In the genomic region with DNA sequence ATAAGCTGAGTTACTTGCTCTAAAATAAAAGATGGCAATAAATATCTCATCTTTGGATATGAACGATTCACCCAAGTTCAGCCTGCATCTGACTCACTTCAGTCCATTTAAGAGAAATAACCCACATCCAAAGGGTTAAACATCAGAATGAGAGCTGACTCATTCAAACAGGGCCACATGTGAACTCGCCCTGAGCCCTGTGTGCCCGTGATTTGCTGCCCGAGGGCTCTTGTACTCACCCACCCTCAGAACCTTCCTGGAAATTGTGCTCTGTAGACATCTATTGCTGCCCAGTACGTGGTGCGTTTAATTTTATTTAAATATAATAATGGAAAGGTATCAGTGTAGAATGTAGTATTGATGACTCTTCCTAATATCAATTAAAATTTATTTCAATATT, we compare ENCODE assay signal across 10 cellular contexts.
DNase-seq lines count a peak whose midpoint lies in the region; ATAC-seq and TF ChIP-seq lines count a peak whose summit lies in the region.
"Had no signal": no experiment of that assay in that cellular context is flagged by ENCODE, and none has a peak within 500 bp of the region (broad histone marks: within the 10 kb centered on the region; RNA-seq: fewer than 3 reads in every experiment).

No MANE protein-coding gene starts in this region.

- H3K9me3 Mint-ChIP-seq in T-helper 1 cell treated with Interleukin-12 subunit alpha and Interleukin-12 subunit beta and Interleukin-4 antibody, amounts not matched to agents 30 μg/mL and 1 μg/mL, for 36 hours = no peaks in the 10 kb centered on the region
- H3K9me3 Mint-ChIP-seq in mesothelial cell of epicardium = no peaks in the 10 kb centered on the region

- H3K4me3 Mint-ChIP-seq in T-helper 1 cell treated with Interleukin-12 subunit alpha and Interleukin-12 subunit beta and Interleukin-4 antibody, amounts not matched to agents 30 μg/mL and 1 μg/mL, for 36 hours = no peak overlapping the region
- no peak overlapping the region for H3K4me3 Mint-ChIP-seq in mesothelial cell of epicardium

- TF ChIP-seq CTCF in epithelial cell of proximal tubule (conservative IDR thresholded peaks at IDR 0.05; ENCODE audit: low read depth, low read length) (no peak), mesothelial cell of epicardium (IDR thresholded peaks at IDR 0.05; ENCODE audit: unreplicated experiment) (no peak)

- H3K27ac ChIP-seq in skeletal muscle tissue (ENCODE audit: low read depth, low read length) = peak overlapping the region; percentile 59
- H3K27ac ChIP-seq: KMS-11 had no signal

- TF ChIP-seq POLR2A in GM18505 (IDR thresholded peaks at IDR 0.05; ENCODE audit: borderline replicate concordance, extremely low read depth, insufficient read depth, insufficient read length) = no peak

- no peaks in the 10 kb centered on the region for H3K27me3 Mint-ChIP-seq in T-helper 1 cell treated with Interleukin-12 subunit alpha and Interleukin-12 subunit beta and Interleukin-4 antibody, amounts not matched to agents 30 μg/mL and 1 μg/mL, for 36 hours (ENCODE audit: low read depth)
- no peaks in the 10 kb centered on the region for H3K27me3 Mint-ChIP-seq in mesothelial cell of epicardium (ENCODE audit: low read depth)

- peaks cover 39 to 50% (median 42%) of the 10 kb centered on the region in 3 donors for H3K4me1 ChIP-seq in skeletal muscle tissue (ENCODE audit: control insufficient read depth in 3 of 3, insufficient read depth in 3 of 3, low read length in 3 of 3)

- no peak overlapping the region for H3K4me3 ChIP-seq in epithelial cell of proximal tubule (ENCODE audit: low read depth, low read length)
- H3K4me3 ChIP-seq in skeletal muscle tissue (ENCODE audit: low read length in 3 of 3) = peak overlapping the region in 1 of 3 donors; percentile 18

- H3K4me1 Mint-ChIP-seq in T-helper 1 cell treated with Interleukin-12 subunit alpha and Interleukin-12 subunit beta and Interleukin-4 antibody, amounts not matched to agents 30 μg/mL and 1 μg/mL, for 36 hours (ENCODE audit: low read depth) = peaks cover 49% of the 10 kb centered on the region
- peaks cover 74% of the 10 kb centered on the region for H3K4me1 Mint-ChIP-seq in mesothelial cell of epicardium

- DNase-seq in HCEC 1CT = peak; percentile 71
- DNase-seq in epithelial cell of proximal tubule (ENCODE audit: low read depth) = peak; percentile 16
- no peak for DNase-seq in mesothelial cell of epicardium (ENCODE audit: low spot score in 2 of 2, unreplicated experiment in 2 of 2)
- DNase-seq in NCI-H1436 treated with DMSO at 0.1 percent for 48 hours (lab: John Stamatoyannopoulos, UW) = no peak
- DNase-seq: left cardiac atrium had no signal

- no peaks in the 10 kb centered on the region for H3K27me3 ChIP-seq in skeletal muscle tissue (ENCODE audit: control insufficient read depth in 3 of 3, insufficient read depth in 3 of 3, low read length in 3 of 3)

- peaks cover 23% of the 10 kb centered on the region for H3K36me3 Mint-ChIP-seq in T-helper 1 cell treated with Interleukin-12 subunit alpha and Interleukin-12 subunit beta and Interleukin-4 antibody, amounts not matched to agents 30 μg/mL and 1 μg/mL, for 36 hours (ENCODE audit: low read depth)
- no peaks in the 10 kb centered on the region for H3K36me3 Mint-ChIP-seq in mesothelial cell of epicardium

- peak overlapping the region; percentile 8 for H3K27ac Mint-ChIP-seq in T-helper 1 cell treated with Interleukin-12 subunit alpha and Interleukin-12 subunit beta and Interleukin-4 antibody, amounts not matched to agents 30 μg/mL and 1 μg/mL, for 36 hours
- H3K27ac Mint-ChIP-seq in mesothelial cell of epicardium = no peak overlapping the region

- no peaks in the 10 kb centered on the region for H3K9me3 ChIP-seq in skeletal muscle tissue (ENCODE audit: control insufficient read depth in 3 of 3, low read length in 3 of 3)

- ATAC-seq in GM18505 (IDR thresholded peaks at IDR 0.05; ENCODE audit: unreplicated experiment) (no peak), GM18870 (IDR thresholded peaks at IDR 0.05; ENCODE audit: unreplicated experiment) (no peak)

- peaks cover 3 to 11% (median 11%) of the 10 kb centered on the region in 3 donors for H3K36me3 ChIP-seq in skeletal muscle tissue (ENCODE audit: control insufficient read depth in 3 of 3, insufficient read depth in 3 of 3, low read length in 3 of 3)

- H3K9ac ChIP-seq in skeletal muscle tissue (ENCODE audit: low read depth in 1 of 3, low read length in 3 of 3) = peak overlapping the region in 1 of 3 donors; percentile 34
- H3K9ac ChIP-seq: KMS-11 had no signal

Comparison
In these comparisons a context has a peak if more than half of its experiments do, and no peak if none do; other contexts are left out.
1. DNase-seq: peak in HCEC 1CT (single experiment) and epithelial cell of proximal tubule (single experiment); none in mesothelial cell of epicardium (0 of 2) and NCI-H1436 treated with DMSO at 0.1 percent for 48 hours (single experiment).